ENCODE assay signal across 1 cellular context in the genomic region with DNA sequence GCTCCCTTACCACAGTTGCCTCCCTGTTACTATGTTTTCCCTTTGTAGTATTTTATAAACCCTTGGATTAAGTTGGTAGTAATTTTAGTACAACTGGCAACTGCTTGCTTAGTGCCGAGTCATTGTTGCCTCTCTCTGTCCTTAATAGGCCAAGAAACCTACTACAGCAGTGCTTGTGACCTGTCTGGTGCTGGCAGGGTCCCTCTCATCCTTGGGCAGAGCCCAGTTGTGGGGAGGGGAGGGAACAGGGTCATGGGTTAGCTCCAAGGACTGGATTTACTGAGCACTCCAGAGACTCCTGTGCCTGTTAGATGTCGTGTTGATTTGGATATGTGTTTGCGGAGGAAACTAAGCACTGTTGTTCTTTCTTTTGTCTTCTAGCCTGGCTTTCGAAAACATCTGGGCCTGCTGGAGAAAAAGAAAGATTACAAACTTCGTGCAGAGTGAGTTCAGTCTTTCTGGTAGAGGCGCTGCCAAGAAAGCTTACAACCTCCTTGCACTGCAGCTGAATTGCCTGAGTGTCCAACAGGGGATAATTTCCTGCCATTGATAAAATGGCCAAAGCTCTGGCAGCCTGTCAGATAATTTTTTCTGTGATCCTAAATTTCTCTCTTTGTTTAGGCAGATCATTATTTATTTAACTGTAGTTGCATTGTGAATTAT.
TF ChIP-seq lines count a peak whose summit lies in the region.

No MANE protein-coding gene starts in this region.

TF ChIP-seq in GM23338, 12 proteins besides CTCF, POLR2A, EP300 and RAD21 (continued from another document):
- TF ChIP-seq, protein P1, sequence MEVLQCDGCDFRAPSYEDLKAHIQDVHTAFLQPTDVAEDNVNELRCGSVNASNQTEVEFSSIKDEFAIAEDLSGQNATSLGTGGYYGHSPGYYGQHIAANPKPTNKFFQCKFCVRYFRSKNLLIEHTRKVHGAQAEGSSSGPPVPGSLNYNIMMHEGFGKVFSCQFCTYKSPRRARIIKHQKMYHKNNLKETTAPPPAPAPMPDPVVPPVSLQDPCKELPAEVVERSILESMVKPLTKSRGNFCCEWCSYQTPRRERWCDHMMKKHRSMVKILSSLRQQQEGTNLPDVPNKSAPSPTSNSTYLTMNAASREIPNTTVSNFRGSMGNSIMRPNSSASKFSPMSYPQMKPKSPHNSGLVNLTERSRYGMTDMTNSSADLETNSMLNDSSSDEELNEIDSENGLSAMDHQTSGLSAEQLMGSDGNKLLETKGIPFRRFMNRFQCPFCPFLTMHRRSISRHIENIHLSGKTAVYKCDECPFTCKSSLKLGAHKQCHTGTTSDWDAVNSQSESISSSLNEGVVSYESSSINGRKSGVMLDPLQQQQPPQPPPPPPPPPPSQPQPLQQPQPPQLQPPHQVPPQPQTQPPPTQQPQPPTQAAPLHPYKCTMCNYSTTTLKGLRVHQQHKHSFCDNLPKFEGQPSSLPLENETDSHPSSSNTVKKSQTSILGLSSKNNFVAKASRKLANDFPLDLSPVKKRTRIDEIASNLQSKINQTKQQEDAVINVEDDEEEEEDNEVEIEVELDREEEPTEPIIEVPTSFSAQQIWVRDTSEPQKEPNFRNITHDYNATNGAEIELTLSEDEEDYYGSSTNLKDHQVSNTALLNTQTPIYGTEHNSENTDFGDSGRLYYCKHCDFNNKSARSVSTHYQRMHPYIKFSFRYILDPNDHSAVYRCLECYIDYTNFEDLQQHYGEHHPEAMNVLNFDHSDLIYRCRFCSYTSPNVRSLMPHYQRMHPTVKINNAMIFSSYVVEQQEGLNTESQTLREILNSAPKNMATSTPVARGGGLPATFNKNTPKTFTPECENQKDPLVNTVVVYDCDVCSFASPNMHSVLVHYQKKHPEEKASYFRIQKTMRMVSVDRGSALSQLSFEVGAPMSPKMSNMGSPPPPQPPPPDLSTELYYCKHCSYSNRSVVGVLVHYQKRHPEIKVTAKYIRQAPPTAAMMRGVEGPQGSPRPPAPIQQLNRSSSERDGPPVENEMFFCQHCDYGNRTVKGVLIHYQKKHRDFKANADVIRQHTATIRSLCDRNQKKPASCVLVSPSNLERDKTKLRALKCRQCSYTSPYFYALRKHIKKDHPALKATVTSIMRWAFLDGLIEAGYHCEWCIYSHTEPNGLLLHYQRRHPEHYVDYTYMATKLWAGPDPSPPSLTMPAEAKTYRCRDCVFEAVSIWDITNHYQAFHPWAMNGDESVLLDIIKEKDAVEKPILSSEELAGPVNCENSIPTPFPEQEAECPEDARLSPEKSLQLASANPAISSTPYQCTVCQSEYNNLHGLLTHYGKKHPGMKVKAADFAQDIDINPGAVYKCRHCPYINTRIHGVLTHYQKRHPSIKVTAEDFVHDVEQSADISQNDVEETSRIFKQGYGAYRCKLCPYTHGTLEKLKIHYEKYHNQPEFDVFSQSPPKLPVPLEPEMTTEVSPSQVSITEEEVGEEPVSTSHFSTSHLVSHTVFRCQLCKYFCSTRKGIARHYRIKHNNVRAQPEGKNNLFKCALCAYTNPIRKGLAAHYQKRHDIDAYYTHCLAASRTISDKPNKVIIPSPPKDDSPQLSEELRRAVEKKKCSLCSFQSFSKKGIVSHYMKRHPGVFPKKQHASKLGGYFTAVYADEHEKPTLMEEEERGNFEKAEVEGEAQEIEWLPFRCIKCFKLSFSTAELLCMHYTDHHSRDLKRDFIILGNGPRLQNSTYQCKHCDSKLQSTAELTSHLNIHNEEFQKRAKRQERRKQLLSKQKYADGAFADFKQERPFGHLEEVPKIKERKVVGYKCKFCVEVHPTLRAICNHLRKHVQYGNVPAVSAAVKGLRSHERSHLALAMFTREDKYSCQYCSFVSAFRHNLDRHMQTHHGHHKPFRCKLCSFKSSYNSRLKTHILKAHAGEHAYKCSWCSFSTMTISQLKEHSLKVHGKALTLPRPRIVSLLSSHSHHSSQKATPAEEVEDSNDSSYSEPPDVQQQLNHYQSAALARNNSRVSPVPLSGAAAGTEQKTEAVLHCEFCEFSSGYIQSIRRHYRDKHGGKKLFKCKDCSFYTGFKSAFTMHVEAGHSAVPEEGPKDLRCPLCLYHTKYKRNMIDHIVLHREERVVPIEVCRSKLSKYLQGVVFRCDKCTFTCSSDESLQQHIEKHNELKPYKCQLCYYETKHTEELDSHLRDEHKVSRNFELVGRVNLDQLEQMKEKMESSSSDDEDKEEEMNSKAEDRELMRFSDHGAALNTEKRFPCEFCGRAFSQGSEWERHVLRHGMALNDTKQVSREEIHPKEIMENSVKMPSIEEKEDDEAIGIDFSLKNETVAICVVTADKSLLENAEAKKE (CRISPR knock-in tag; IDR thresholded peaks at IDR 0.05): no peak
- TF ChIP-seq EZH2 (IDR thresholded peaks at IDR 0.05; ENCODE audit: low read depth, unreplicated experiment) (no peak), ZNF331 (CRISPR knock-in tag; IDR thresholded peaks at IDR 0.05; ENCODE audit: low read depth) (no peak), EZH2phosphoT487 (IDR thresholded peaks at IDR 0.05; ENCODE audit: unreplicated experiment) (no peak)
